In the genomic region with DNA sequence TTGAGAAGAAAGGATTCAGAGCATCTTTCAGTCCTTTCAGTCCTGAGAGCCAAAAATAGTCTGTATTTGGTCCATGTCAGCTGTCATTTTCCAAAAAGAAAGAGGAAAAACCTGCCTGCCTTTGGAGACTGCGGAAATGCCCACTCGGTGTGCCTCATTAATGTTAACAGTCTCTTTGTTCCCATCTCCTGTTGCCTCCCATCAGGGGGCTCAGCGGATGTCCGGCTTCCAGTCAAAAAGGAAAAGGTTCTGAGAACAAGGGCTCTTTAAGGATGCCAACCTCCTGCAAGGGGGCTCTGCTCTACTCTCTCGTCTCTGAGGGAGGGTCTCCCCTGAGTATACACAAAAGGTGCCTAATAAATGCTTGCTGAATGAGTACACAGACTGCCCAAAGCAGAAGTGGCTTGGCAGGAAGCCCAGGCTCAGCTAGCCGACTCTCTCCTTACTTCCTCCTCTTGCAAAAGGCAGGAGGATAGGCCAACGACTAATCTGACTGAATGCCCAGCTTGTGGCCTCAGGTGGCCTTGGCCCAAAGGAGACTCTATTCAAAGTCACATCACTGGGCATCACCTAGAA, we compare ENCODE assay signal across 8 cellular contexts. TPM values are rescaled to one million over a fixed set of nuclear protein-coding genes. Genes with fewer than 3 reads are reported as not detected.
DNase-seq lines count a peak whose midpoint lies in the region; ATAC-seq and TF ChIP-seq lines count a peak whose summit lies in the region.

No MANE protein-coding gene starts in this region.

- no peak overlapping the region for H4K8ac ChIP-seq in H9 (replicated peaks; ENCODE audit: insufficient read length, low read depth, low read length)

- H3K9ac ChIP-seq in H9 (ENCODE audit: extremely low read depth, insufficient read length, low read length): no peak overlapping the region
- H3K9ac ChIP-seq in OCI-LY3 (ENCODE audit: low read length): no peak overlapping the region
- H3K9ac ChIP-seq in parathyroid adenoma: no peak overlapping the region

- H3K36me3 ChIP-seq in OCI-LY3 (replicated peaks; ENCODE audit: low read depth, low read length) (peaks cover 37% of the 10 kb centered on the region), parathyroid adenoma (ENCODE audit: control insufficient read depth, insufficient read depth, low read length) (no peaks in the 10 kb centered on the region)
- peaks cover 14% of the 10 kb centered on the region for H3K36me3 ChIP-seq in CD8-positive, alpha-beta memory T cell (ENCODE audit: insufficient read depth, low read length)

- H3K4me3 Mint-ChIP-seq in H9: peak overlapping the region; percentile 33 to 70
- H3K4me3 Mint-ChIP-seq in CD8-positive, alpha-beta memory T cell: no peak overlapping the region

- H3K27ac Mint-ChIP-seq in H9: peak overlapping the region; percentile 41 to 97 (median 95)
- H3K27ac Mint-ChIP-seq in CD8-positive, alpha-beta memory T cell: peak overlapping the region in 1 of 8 donors; percentile 19

- H4K20me1 ChIP-seq in H9 (ENCODE audit: control insufficient read depth, insufficient read depth, insufficient read length) (no peaks in the 10 kb centered on the region), OCI-LY3 (ENCODE audit: insufficient read depth, low read length) (0 out of 2 replicates have a peak, but pooled peaks cover 4% of the 10 kb centered on the region)

- H3K9me3 Mint-ChIP-seq in H9: no peaks in the 10 kb centered on the region
- no peaks in the 10 kb centered on the region for H3K9me3 Mint-ChIP-seq in CD8-positive, alpha-beta memory T cell

- CTCF ChIA-PET in CD8-positive, alpha-beta memory T cell (lab: Charles Lee): interaction anchor here (1.0 to 7.2 kb wide), 3 partner anchors 33 to 193 kb away, joined by 3 to 78 read pairs (median 4); partner anchors contain the start of genes NEK8 and TLCD1

- H3K36me3 Mint-ChIP-seq in H9 (ENCODE audit: insufficient read depth in 1 of 3, low read depth in 3 of 3): peaks cover 40 to 56% (median 48%) of the 10 kb centered on the region in 3 experiments; a peak in 6 of 7 replicates
- H3K36me3 Mint-ChIP-seq in CD8-positive, alpha-beta memory T cell: peaks cover 0 to 74% (median 13%) of the 10 kb centered on the region in 3 donors

- H3K4me2 ChIP-seq in H9 (ENCODE audit: insufficient read depth, insufficient read length, low read length): peak overlapping the region; percentile 49
- peak overlapping the region; percentile 14; the same call in 1 of the 2 replicates for H3K4me2 ChIP-seq in OCI-LY3 (ENCODE audit: low read length)
- no peak overlapping the region for H3K4me2 ChIP-seq in parathyroid adenoma (ENCODE audit: low read length)

- H3K27me3 ChIP-seq in H9 (ENCODE audit: insufficient read depth, low read length) (no peaks in the 10 kb centered on the region), OCI-LY3 (ENCODE audit: low read depth, low read length) (no peaks in the 10 kb centered on the region), parathyroid adenoma (ENCODE audit: control insufficient read depth, insufficient read depth, low read length) (no peaks in the 10 kb centered on the region)
- no peaks in the 10 kb centered on the region for H3K27me3 ChIP-seq in CD8-positive, alpha-beta memory T cell (ENCODE audit: insufficient read depth, low read length, poor library complexity, severe bottlenecking)

- H3K79me2 ChIP-seq in H9 (ENCODE audit: insufficient read depth, low read length) (no peaks in the 10 kb centered on the region), OCI-LY3 (ENCODE audit: low read length) (no peaks in the 10 kb centered on the region), parathyroid adenoma (peaks cover 3% of the 10 kb centered on the region)

- peak overlapping the region; percentile 89 for H3K27ac ChIP-seq in H9 (ENCODE audit: insufficient read length, low read depth, low read length)
- H3K27ac ChIP-seq in OCI-LY3 (ENCODE audit: low read length): no peak overlapping the region
- peak overlapping the region; percentile 25 for H3K27ac ChIP-seq in parathyroid adenoma
- H3K27ac ChIP-seq in CD8-positive, alpha-beta memory T cell (ENCODE audit: low read depth, low read length): no peak overlapping the region

- H2BK120ac ChIP-seq in H9 (ENCODE audit: low read depth, low read length, poor library complexity, severe bottlenecking): no peak overlapping the region

- H3K4me1 Mint-ChIP-seq in H9: peaks cover 40 to 43% of the 10 kb centered on the region in 2 experiments
- peaks cover 2 to 6% (median 4%) of the 10 kb centered on the region in 3 donors for H3K4me1 Mint-ChIP-seq in CD8-positive, alpha-beta memory T cell

- no peaks in the 10 kb centered on the region for H3K79me1 ChIP-seq in H9 (ENCODE audit: insufficient read depth, low read depth, low read length, poor library complexity, severe bottlenecking)

- H2BK15ac ChIP-seq in H9 (ENCODE audit: low read depth, low read length): no peak overlapping the region

- H2BK12ac ChIP-seq in H9 (ENCODE audit: insufficient read length, low read depth, low read length): no peak overlapping the region

- POLR2A ChIA-PET in CD8-positive, alpha-beta memory T cell (lab: Charles Lee): interaction anchor here (0.8 to 0.9 kb wide), 2 partner anchors 34 to 62 kb away, joined by 3 to 4 read pairs; no protein-coding TSS in a partner anchor

- no peak overlapping the region for H3K4ac ChIP-seq in H9 (ENCODE audit: low read depth, low read length)

- no peak overlapping the region for H4K91ac ChIP-seq in H9 (ENCODE audit: insufficient read length, low read depth, low read length)

- H2BK5ac ChIP-seq in H9 (ENCODE audit: insufficient read length, low read length): no peak overlapping the region

- no peak overlapping the region for H3K18ac ChIP-seq in H9 (ENCODE audit: insufficient read length, low read depth, low read length)

- no peak overlapping the region for H3K23ac ChIP-seq in H9 (ENCODE audit: insufficient read length, low read depth, low read length)

- no peak for ATAC-seq in GM19395 (IDR thresholded peaks at IDR 0.05; ENCODE audit: unreplicated experiment)

- peaks cover 12% of the 10 kb centered on the region; the same call in 1 of the 2 replicates for H3K4me1 ChIP-seq in H9 (ENCODE audit: insufficient read depth, low read length)
- peaks cover 25% of the 10 kb centered on the region for H3K4me1 ChIP-seq in OCI-LY3 (ENCODE audit: low read length)
- H3K4me1 ChIP-seq in parathyroid adenoma: peaks cover 2% of the 10 kb centered on the region
- H3K4me1 ChIP-seq in CD8-positive, alpha-beta memory T cell (ENCODE audit: insufficient read depth, low read length): no peaks in the 10 kb centered on the region

- H3K56ac ChIP-seq in H9 (ENCODE audit: insufficient read length, low read depth, low read length): no peak overlapping the region

- H3T11ph ChIP-seq in H9 (ENCODE audit: low read length): no peak overlapping the region

- 0 out of 2 replicates have a peak, but pooled peaks cover 1% of the 10 kb centered on the region for H3K27me3 Mint-ChIP-seq in H9 (ENCODE audit: low read depth)
- H3K27me3 Mint-ChIP-seq in CD8-positive, alpha-beta memory T cell: no peaks in the 10 kb centered on the region

- TF ChIP-seq CTCF in H9 (conservative IDR thresholded peaks at IDR 0.05) (no peak), OCI-LY3 (IDR thresholded peaks at IDR 0.05; ENCODE audit: low read depth, low read length) (no peak), parathyroid adenoma (IDR thresholded peaks at IDR 0.05) (no peak)

- no peak overlapping the region for H3K4me3 ChIP-seq in OCI-LY3 (ENCODE audit: low read length)
- H3K4me3 ChIP-seq in parathyroid adenoma (ENCODE audit: low read depth, low read length): no peak overlapping the region
- no peak overlapping the region for H3K4me3 ChIP-seq in CD8-positive, alpha-beta memory T cell (ENCODE audit: low read length)

- no peak overlapping the region for H2AK5ac ChIP-seq in H9 (ENCODE audit: insufficient read length, low read length)

- DNase-seq in H9: peak; percentile 94
- DNase-seq in fibroblast of peridontal ligament (ENCODE audit: extremely low read depth): peak; percentile 47
- no peak for DNase-seq in kidney glomerular epithelial cell (lab: John Stamatoyannopoulos, UW)
- DNase-seq in SW480 (ENCODE audit: low spot score): no peak
- DNase-seq in CD8-positive, alpha-beta memory T cell: no peak

- WGBS in H9 (ENCODE audit: extremely low coverage, insufficient read length, low lambda C conversion rate): no CpG with 5 or more reads among the region's 7 CpGs

- H2BK20ac ChIP-seq in H9 (ENCODE audit: low read depth, low read length, poor library complexity, severe bottlenecking): no peak overlapping the region

- no peaks in the 10 kb centered on the region for H3K23me2 ChIP-seq in H9 (ENCODE audit: insufficient read length, low read depth, low read length, poor library complexity, severe bottlenecking)

- H3K9me3 ChIP-seq in H9 (ENCODE audit: control insufficient read depth, low read depth, low read length) (no peaks in the 10 kb centered on the region), OCI-LY3 (ENCODE audit: insufficient read depth, low read length) (no peaks in the 10 kb centered on the region), parathyroid adenoma (ENCODE audit: control insufficient read depth, low read length) (no peaks in the 10 kb centered on the region)
- H3K9me3 ChIP-seq in CD8-positive, alpha-beta memory T cell (ENCODE audit: low read length): no peaks in the 10 kb centered on the region

- no peak overlapping the region for H4K5ac ChIP-seq in H9 (ENCODE audit: insufficient read length, low read depth, low read length)

- no peak overlapping the region for H3K14ac ChIP-seq in H9 (ENCODE audit: insufficient read depth, low read length)

- no peak overlapping the region for H2AFZ ChIP-seq in H9 (ENCODE audit: low read length)
- no peak overlapping the region for H2AFZ ChIP-seq in OCI-LY3 (ENCODE audit: low read depth, low read length)
- no peak overlapping the region for H2AFZ ChIP-seq in parathyroid adenoma

RNA-seq across cellular contexts. Expression of gene TRAF4, which starts 17.3 kb away (rescaled TPM):
- total RNA-seq in H9 (2021): 227 and 237 TPM in 2 replicates
- 100 to 1,000 TPM; 176 to 182 TPM for total RNA-seq in CD8-positive, alpha-beta memory T cell
- 2.7 TPM for polyA plus RNA-seq in CD8-positive, alpha-beta memory T cell

RNA-seq across cellular contexts. Expression of gene NEK8, which starts 32.5 kb away (rescaled TPM):
- 16.6 and 18.8 TPM in 2 replicates for total RNA-seq in H9 (2021)
- 1 to 10 TPM; 8.0 to 8.8 TPM for total RNA-seq in CD8-positive, alpha-beta memory T cell
- 2.5 TPM for polyA plus RNA-seq in CD8-positive, alpha-beta memory T cell

RNA-seq across cellular contexts. Expression of gene TLCD1, which starts 35.0 kb away (rescaled TPM):
- 46.4 and 50.7 TPM in 2 replicates for total RNA-seq in H9 (2021)
- 10 to 100 TPM; 36.5 to 38.9 TPM for total RNA-seq in CD8-positive, alpha-beta memory T cell
- polyA plus RNA-seq in CD8-positive, alpha-beta memory T cell: not detected

RNA-seq across cellular contexts. Expression of gene RPL23A, which starts 41.3 kb away (rescaled TPM):
- 2,008 and 2,053 TPM in 2 replicates for total RNA-seq in H9 (2021)
- total RNA-seq in CD8-positive, alpha-beta memory T cell: 1,000 to 10,000 TPM; 2,670 to 2,692 TPM
- 5,358 TPM for polyA plus RNA-seq in CD8-positive, alpha-beta memory T cell

RNA-seq across cellular contexts. Expression of gene RAB34, which starts 43.4 kb away (rescaled TPM):
- 189 and 190 TPM in 2 replicates for total RNA-seq in H9 (2021)
- total RNA-seq in CD8-positive, alpha-beta memory T cell: 1 to 10 TPM; 7.9 to 8.3 TPM
- polyA plus RNA-seq in CD8-positive, alpha-beta memory T cell: 2.6 TPM

Comparison
In these comparisons a context has a peak if more than half of its experiments do, and no peak if none do; other contexts are left out.
1. DNase-seq: peak in H9 (single experiment) and fibroblast of peridontal ligament (single experiment); none in kidney glomerular epithelial cell (single experiment), SW480 (single experiment) and CD8-positive, alpha-beta memory T cell (0 of 5).
2. H3K27ac ChIP-seq: peak in H9 (single experiment) and parathyroid adenoma (single experiment); none in OCI-LY3 (single experiment) and CD8-positive, alpha-beta memory T cell (single experiment).
3. H3K4me3 Mint-ChIP-seq: peak in H9 (2 of 2); none in CD8-positive, alpha-beta memory T cell (0 of 7).